Comparison of ENCODE assay signal across 19 cellular contexts in genomic region chr5:65971643-65972042, GRCh38.
"Had no signal": no experiment of that assay in that cellular context is flagged by ENCODE, and none has a peak within 500 bp of the region (broad histone marks: within the 10 kb centered on the region; RNA-seq: fewer than 3 reads in every experiment).

No MANE protein-coding gene starts in this region.

- H3K4me3 ChIP-seq: body of pancreas, colonic mucosa, left ventricle myocardium inferior, sigmoid colon, spleen, thoracic aorta had no signal

- H3K4me3 Mint-ChIP-seq: activated CD4-positive, alpha-beta T cell treated with anti-CD3 and anti-CD28 coated beads, Interleukin-2, amount 10 ng/mL, durations not matched to agents 7 days and 5 days; activated CD8-positive, alpha-beta T cell treated with anti-CD3 and anti-CD28 coated beads, Interleukin-2, amount 10 ng/mL, durations not matched to agents 7 days and 5 days; activated T-cell treated with anti-CD3 and anti-CD28 coated beads, Interleukin-2, amount 50 U/mL, for 24 hours; stimulated activated memory B cell treated with anti-CD40 and anti-IgM and Interleukin-4, amounts not matched to agents 10 μg/mL and 1 μg/mL and 100 μg/mL, for 72 hours had no signal

- DNase-seq: activated CD4-positive, alpha-beta T cell treated with anti-CD3 and anti-CD28 coated beads, Interleukin-2, amount 10 ng/mL, durations not matched to agents 7 days and 5 days; activated CD4-positive, CD25-positive, alpha-beta regulatory T cell; activated CD8-positive, alpha-beta T cell treated with anti-CD3 and anti-CD28 coated beads, Interleukin-2, amount 10 ng/mL, durations not matched to agents 7 days and 5 days; activated naive CD4-positive, alpha-beta T cell treated with Interleukin-2 at 50 U/mL for 16 hours; activated T-cell treated with anti-CD3 and anti-CD28 coated beads, Interleukin-2, amount 50 U/mL, for 24 hours; body of pancreas; central memory CD4-positive, alpha-beta T cell; colonic mucosa; foreskin keratinocyte; left ventricle myocardium inferior; sigmoid colon; spleen; stimulated activated CD4-positive, alpha-beta T cell treated with anti-CD3 and anti-CD28 coated beads, Interleukin-4, amount 100 ng/mL, for 4 hours; T-helper 1 cell; T1000 had no signal

- H3K27ac ChIP-seq: body of pancreas, colonic mucosa, foreskin keratinocyte, left ventricle myocardium inferior, parathyroid adenoma, sigmoid colon, spleen, thoracic aorta had no signal

- H3K27me3 Mint-ChIP-seq: activated CD4-positive, alpha-beta T cell treated with anti-CD3 and anti-CD28 coated beads, Interleukin-2, amount 10 ng/mL, durations not matched to agents 7 days and 5 days; activated T-cell treated with anti-CD3 and anti-CD28 coated beads, Interleukin-2, amount 50 U/mL, for 24 hours; stimulated activated memory B cell treated with anti-CD40 and anti-IgM and Interleukin-4, amounts not matched to agents 10 μg/mL and 1 μg/mL and 100 μg/mL, for 72 hours had no signal

- H3K9me3 ChIP-seq: body of pancreas, colonic mucosa, sigmoid colon, thoracic aorta had no signal

- ATAC-seq: activated CD8-positive, alpha-beta T cell treated with anti-CD3 and anti-CD28 coated beads, Interleukin-2, amount 10 ng/mL, durations not matched to agents 7 days and 5 days; body of pancreas; foreskin keratinocyte; stimulated activated memory B cell treated with anti-CD40 and anti-IgM and Interleukin-4, amounts not matched to agents 10 μg/mL and 1 μg/mL and 100 μg/mL, for 72 hours had no signal

- H3K36me3 ChIP-seq: colonic mucosa, left ventricle myocardium inferior, sigmoid colon, thoracic aorta had no signal

- H3K9me3 Mint-ChIP-seq: activated T-cell treated with anti-CD3 and anti-CD28 coated beads, Interleukin-2, amount 50 U/mL, for 24 hours; stimulated activated memory B cell treated with anti-CD40 and anti-IgM and Interleukin-4, amounts not matched to agents 10 μg/mL and 1 μg/mL and 100 μg/mL, for 72 hours had no signal

- H3K27me3 ChIP-seq: body of pancreas, colonic mucosa, foreskin keratinocyte, sigmoid colon, spleen had no signal

- H3K27ac Mint-ChIP-seq: activated CD8-positive, alpha-beta T cell treated with anti-CD3 and anti-CD28 coated beads, Interleukin-2, amount 10 ng/mL, durations not matched to agents 7 days and 5 days; activated T-helper 2 cell treated with anti-CD3 and anti-CD28 coated beads, Interferon-gamma antibody, Interleukin-2, Interleukin-4, amounts not matched to agents 10 μg/mL and 5 μg/mL and 100 μg/mL, durations not matched to agents 14 hours and 24 hours and 36 hours; stimulated activated memory B cell treated with anti-CD40 and anti-IgM and Interleukin-4, amounts not matched to agents 10 μg/mL and 1 μg/mL and 100 μg/mL, for 72 hours had no signal

- H3K4me1 ChIP-seq: parathyroid adenoma had no signal
